Comparison of ENCODE assay signal across 17 cellular contexts in genomic region chr19:10756791-10757190, GRCh38. TPM values are rescaled to one million over a fixed set of nuclear protein-coding genes. Genes with fewer than 3 reads are reported as not detected.
A peak's percentile ranks its signal among the peaks of the same experiment; 100 is the strongest.
DNase-seq lines count a peak whose midpoint lies in the region; ATAC-seq and TF ChIP-seq lines count a peak whose summit lies in the region.
"Had no signal": no experiment of that assay in that cellular context is flagged by ENCODE, and none has a peak within 500 bp of the region (broad histone marks: within the 10 kb centered on the region; RNA-seq: fewer than 3 reads in every experiment).

No MANE protein-coding gene starts in this region.

- H3K36me3 Mint-ChIP-seq in CD4-positive, CD25-positive, alpha-beta regulatory T cell = peaks cover 13% of the 10 kb centered on the region
- no peaks in the 10 kb centered on the region for H3K36me3 Mint-ChIP-seq in activated naive CD8-positive, alpha-beta T cell
- peaks cover 0 to 11% (median 0%) of the 10 kb centered on the region in 3 donors for H3K36me3 Mint-ChIP-seq in naive thymus-derived CD8-positive, alpha-beta T cell

- H3K4me1 ChIP-seq in CD4-positive, CD25-positive, alpha-beta regulatory T cell (ENCODE audit: control insufficient read depth, insufficient read depth, low read length, poor library complexity, severe bottlenecking) = peaks cover 67% of the 10 kb centered on the region
- peaks cover 27% of the 10 kb centered on the region for H3K4me1 ChIP-seq in DND-41 (ENCODE audit: insufficient read depth, low read length)
- H3K4me1 ChIP-seq: prostate gland, SJCRH30 had no signal

- no peak overlapping the region for H3K4me3 ChIP-seq in CD4-positive, CD25-positive, alpha-beta regulatory T cell (ENCODE audit: low read depth, low read length)
- H3K4me3 ChIP-seq in DND-41 (ENCODE audit: low read depth in 1 of 2, low read length in 2 of 2) = no peak overlapping the region
- H3K4me3 ChIP-seq in brain microvascular endothelial cell (ENCODE audit: low read depth, low read length) = no peak overlapping the region
- H3K4me3 ChIP-seq: colonic mucosa, esophagus muscularis mucosa, prostate gland, SJCRH30, spleen had no signal

- no peak for TF ChIP-seq CTCF in DND-41 (IDR thresholded peaks at IDR 0.05; ENCODE audit: borderline replicate concordance, extremely low read depth, low read length, poor library complexity, severe bottlenecking)
- no peak for TF ChIP-seq CTCF in brain microvascular endothelial cell (IDR thresholded peaks at IDR 0.05; ENCODE audit: low read depth, low read length, missing control alignments)

- H3K79me2 ChIP-seq in DND-41 (ENCODE audit: insufficient read depth, low read length) = peaks cover 73% of the 10 kb centered on the region

- no peaks in the 10 kb centered on the region for H3K27me3 ChIP-seq in CD4-positive, CD25-positive, alpha-beta regulatory T cell (ENCODE audit: control insufficient read depth, insufficient read depth, low read length)
- no peaks in the 10 kb centered on the region for H3K27me3 ChIP-seq in DND-41 (ENCODE audit: insufficient read depth, low read length, poor library complexity)
- H3K27me3 ChIP-seq in brain microvascular endothelial cell (replicated peaks) = no peaks in the 10 kb centered on the region
- H3K27me3 ChIP-seq: colonic mucosa, esophagus muscularis mucosa, SJCRH30, spleen had no signal

- POLR2A ChIA-PET in naive thymus-derived CD8-positive, alpha-beta T cell (lab: Charles Lee) = interaction anchor here (0.6 to 3.8 kb wide), 4 partner anchors 9 to 576 kb away, joined by 3 to 29 read pairs (median 6); partner anchors contain the start of gene DNM2

- no peak overlapping the region for H3K4me2 ChIP-seq in DND-41 (ENCODE audit: insufficient read depth, low read length)

- H3K36me3 ChIP-seq in CD4-positive, CD25-positive, alpha-beta regulatory T cell (ENCODE audit: control insufficient read depth, insufficient read depth, low read length) = no peaks in the 10 kb centered on the region
- H3K36me3 ChIP-seq in DND-41 (ENCODE audit: insufficient read depth, low read length) = peaks cover 19% of the 10 kb centered on the region
- H3K36me3 ChIP-seq in brain microvascular endothelial cell (replicated peaks) = peaks cover 8% of the 10 kb centered on the region
- H3K36me3 ChIP-seq: colonic mucosa, prostate gland had no signal

- no peaks in the 10 kb centered on the region for H3K9me3 Mint-ChIP-seq in CD4-positive, CD25-positive, alpha-beta regulatory T cell
- H3K9me3 Mint-ChIP-seq in activated naive CD8-positive, alpha-beta T cell (ENCODE audit: low read depth) = no peaks in the 10 kb centered on the region
- H3K9me3 Mint-ChIP-seq in naive thymus-derived CD8-positive, alpha-beta T cell = no peaks in the 10 kb centered on the region

- H2AFZ ChIP-seq in DND-41 (ENCODE audit: low read depth, low read length) = no peak overlapping the region

- ATAC-seq in CD4-positive, CD25-positive, alpha-beta regulatory T cell (ENCODE audit: low read depth in 2 of 2) = no peak
- no peak for ATAC-seq in DND-41 (ENCODE audit: insufficient read depth, low read depth)
- no peak for ATAC-seq in naive thymus-derived CD8-positive, alpha-beta T cell
- no peak for ATAC-seq in GM18858 (IDR thresholded peaks at IDR 0.05; ENCODE audit: unreplicated experiment)
- no peak for ATAC-seq in HG03439 (IDR thresholded peaks at IDR 0.05; ENCODE audit: unreplicated experiment)

- DNase-seq in CD4-positive, CD25-positive, alpha-beta regulatory T cell = no peak
- DNase-seq in DND-41 (no peak), foreskin melanocyte (no peak), brain microvascular endothelial cell (no peak)
- no peak for DNase-seq in naive thymus-derived CD8-positive, alpha-beta T cell
- DNase-seq: activated CD8-positive, alpha-beta memory T cell treated with anti-CD3 and anti-CD28 coated beads, Interleukin-2, amount 50 U/mL, for 4 hours; colonic mucosa; head of caudate nucleus; KG1; NCI-H1417; SJCRH30; spleen had no signal

- peaks cover 12 to 91% (median 52%) of the 10 kb centered on the region in 4 donors for H3K4me1 Mint-ChIP-seq in CD4-positive, CD25-positive, alpha-beta regulatory T cell
- peaks cover 83% of the 10 kb centered on the region for H3K4me1 Mint-ChIP-seq in activated naive CD8-positive, alpha-beta T cell (ENCODE audit: low read depth)
- H3K4me1 Mint-ChIP-seq in naive thymus-derived CD8-positive, alpha-beta T cell = peaks cover 33 to 93% (median 87%) of the 10 kb centered on the region in 4 donors

- H3K27ac ChIP-seq in CD4-positive, CD25-positive, alpha-beta regulatory T cell (ENCODE audit: insufficient read depth, low read length, poor library complexity, severe bottlenecking) = peak overlapping the region; percentile 19
- H3K27ac ChIP-seq in DND-41 (ENCODE audit: low read length) = peak overlapping the region; percentile 42; the same call in 1 of the 2 replicates
- no peak overlapping the region for H3K27ac ChIP-seq in brain microvascular endothelial cell
- H3K27ac ChIP-seq: colonic mucosa, esophagus muscularis mucosa, prostate gland, SJCRH30 had no signal

- H4K20me1 ChIP-seq in DND-41 (ENCODE audit: insufficient read depth, low read length) = peaks cover 53% of the 10 kb centered on the region

- H3K9ac ChIP-seq in DND-41 (ENCODE audit: low read depth, low read length) = no peak overlapping the region

- in situ Hi-C loops in brain microvascular endothelial cell (cut with HindIII; ENCODE audit: low pct_ligation_motif_present, low sequenced_read_pairs) = no loop called here

- H3K27ac Mint-ChIP-seq in CD4-positive, CD25-positive, alpha-beta regulatory T cell = peak overlapping the region in 2 of 3 donors; percentile 89 to 98
- peak overlapping the region; percentile 90 for H3K27ac Mint-ChIP-seq in activated naive CD8-positive, alpha-beta T cell
- H3K27ac Mint-ChIP-seq in naive thymus-derived CD8-positive, alpha-beta T cell = peak overlapping the region; percentile 89 to 99 (median 96)

- H3K9me3 ChIP-seq in CD4-positive, CD25-positive, alpha-beta regulatory T cell (ENCODE audit: control insufficient read depth in 2 of 2, low read length in 2 of 2) = no peaks in the 10 kb centered on the region
- no peaks in the 10 kb centered on the region for H3K9me3 ChIP-seq in DND-41 (ENCODE audit: insufficient read depth, low read length, severe bottlenecking)
- H3K9me3 ChIP-seq: colonic mucosa, esophagus muscularis mucosa, prostate gland, SJCRH30, spleen had no signal

- H3K27me3 Mint-ChIP-seq in CD4-positive, CD25-positive, alpha-beta regulatory T cell = no peaks in the 10 kb centered on the region
- no peaks in the 10 kb centered on the region for H3K27me3 Mint-ChIP-seq in activated naive CD8-positive, alpha-beta T cell
- H3K27me3 Mint-ChIP-seq in naive thymus-derived CD8-positive, alpha-beta T cell = no peaks in the 10 kb centered on the region

- peak overlapping the region in 2 of 4 donors; percentile 33 to 38 for H3K4me3 Mint-ChIP-seq in CD4-positive, CD25-positive, alpha-beta regulatory T cell
- H3K4me3 Mint-ChIP-seq in activated naive CD8-positive, alpha-beta T cell = peak overlapping the region; percentile 50
- H3K4me3 Mint-ChIP-seq in naive thymus-derived CD8-positive, alpha-beta T cell = peak overlapping the region in 9 of 10 donors; percentile 2 to 77 (median 58)

RNA-seq across cellular contexts. Expression of gene DNM2, which starts 38.9 kb away (rescaled TPM):
- total RNA-seq in CD4-positive, CD25-positive, alpha-beta regulatory T cell = 269 TPM
- 10 to 100 TPM; 61.8 to 63.6 (median 62.8) TPM for polyA plus RNA-seq in CD4-positive, CD25-positive, alpha-beta regulatory T cell
- 100 to 1,000 TPM; 267 to 270 TPM for total RNA-seq in naive thymus-derived CD8-positive, alpha-beta T cell
- polyA plus RNA-seq in naive thymus-derived CD8-positive, alpha-beta T cell = 10 to 100 TPM; 45.0 to 91.4 (median 60.9) TPM

RNA-seq across cellular contexts. Expression of gene QTRT1, which starts 55.6 kb away (rescaled TPM):
- total RNA-seq in CD4-positive, CD25-positive, alpha-beta regulatory T cell = 37.2 TPM
- polyA plus RNA-seq in CD4-positive, CD25-positive, alpha-beta regulatory T cell = 10 to 100 TPM; 30.6 to 43.7 (median 36.9) TPM
- 10 to 100 TPM; 54.7 to 62.3 TPM for total RNA-seq in naive thymus-derived CD8-positive, alpha-beta T cell
- 10 to 100 TPM; 33.5 to 41.0 (median 36.6) TPM for polyA plus RNA-seq in naive thymus-derived CD8-positive, alpha-beta T cell
